ENCODE assay signal across 9 cellular contexts in genomic region chr15:75785771-75786563, GRCh38. TPM values are rescaled to one million over a fixed set of nuclear protein-coding genes. Genes with fewer than 3 reads are reported as not detected.
DNase-seq lines count a peak whose midpoint lies in the region; ATAC-seq and TF ChIP-seq lines count a peak whose summit lies in the region.
"Had no signal": no experiment of that assay in that cellular context is flagged by ENCODE, and none has a peak within 500 bp of the region (broad histone marks: within the 10 kb centered on the region; RNA-seq: fewer than 3 reads in every experiment).

No MANE protein-coding gene starts in this region.

- H3K4me1 Mint-ChIP-seq in brain = peaks cover 6% of the 10 kb centered on the region
- no peaks in the 10 kb centered on the region for H3K4me1 Mint-ChIP-seq in activated T-helper 2 cell treated with anti-CD3 and anti-CD28 coated beads, Interferon-gamma antibody, Interleukin-2, Interleukin-4, amounts not matched to agents 10 μg/mL and 5 μg/mL and 100 μg/mL, durations not matched to agents 14 hours and 24 hours and 36 hours (ENCODE audit: low read depth)

- DNase-seq in ELF-1 (ENCODE audit: low read depth, low spot score) (peak; percentile 62), NCI-H1930 (lab: John Stamatoyannopoulos, UW) (peak; percentile 56 to 57), mesenteric fat pad (ENCODE audit: low spot score) (peak; percentile 59), glomerular visceral epithelial cell (ENCODE audit: extremely low spot score) (no peak)
- no peak for DNase-seq in activated T-helper 2 cell treated with anti-CD3 and anti-CD28 coated beads, Interferon-gamma antibody, Interleukin-2, Interleukin-4, amounts not matched to agents 10 μg/mL and 5 μg/mL and 100 μg/mL, durations not matched to agents 14 hours and 24 hours and 36 hours (ENCODE audit: low spot score)
- no peak for DNase-seq in effector CD4-positive, alpha-beta T cell
- DNase-seq: glutamatergic neuron had no signal

- peak overlapping the region in 3 of 5 experiments; percentile 34 to 68 (median 55) for H3K4me3 Mint-ChIP-seq in brain
- H3K4me3 Mint-ChIP-seq in activated T-helper 2 cell treated with anti-CD3 and anti-CD28 coated beads, Interferon-gamma antibody, Interleukin-2, Interleukin-4, amounts not matched to agents 10 μg/mL and 5 μg/mL and 100 μg/mL, durations not matched to agents 14 hours and 24 hours and 36 hours (ENCODE audit: low read depth) = no peak overlapping the region

- peak; percentile 47 to 57 for TF ChIP-seq CTCF in brain (conservative IDR thresholded peaks at IDR 0.05)

- no peaks in the 10 kb centered on the region for H3K36me3 Mint-ChIP-seq in brain
- no peaks in the 10 kb centered on the region for H3K36me3 Mint-ChIP-seq in activated T-helper 2 cell treated with anti-CD3 and anti-CD28 coated beads, Interferon-gamma antibody, Interleukin-2, Interleukin-4, amounts not matched to agents 10 μg/mL and 5 μg/mL and 100 μg/mL, durations not matched to agents 14 hours and 24 hours and 36 hours (ENCODE audit: low read depth)

- no peak overlapping the region for H3K27ac Mint-ChIP-seq in brain
- H3K27ac Mint-ChIP-seq in activated T-helper 2 cell treated with anti-CD3 and anti-CD28 coated beads, Interferon-gamma antibody, Interleukin-2, Interleukin-4, amounts not matched to agents 10 μg/mL and 5 μg/mL and 100 μg/mL, durations not matched to agents 14 hours and 24 hours and 36 hours = no peak overlapping the region

- H3K27me3 Mint-ChIP-seq in brain = peaks cover 29% of the 10 kb centered on the region
- H3K27me3 Mint-ChIP-seq in activated T-helper 2 cell treated with anti-CD3 and anti-CD28 coated beads, Interferon-gamma antibody, Interleukin-2, Interleukin-4, amounts not matched to agents 10 μg/mL and 5 μg/mL and 100 μg/mL, durations not matched to agents 14 hours and 24 hours and 36 hours (ENCODE audit: low read depth) = peaks cover 44% of the 10 kb centered on the region

- H3K9me3 Mint-ChIP-seq in brain = no peaks in the 10 kb centered on the region
- no peaks in the 10 kb centered on the region for H3K9me3 Mint-ChIP-seq in activated T-helper 2 cell treated with anti-CD3 and anti-CD28 coated beads, Interferon-gamma antibody, Interleukin-2, Interleukin-4, amounts not matched to agents 10 μg/mL and 5 μg/mL and 100 μg/mL, durations not matched to agents 14 hours and 24 hours and 36 hours

- intact Hi-C loops in activated T-helper 2 cell treated with anti-CD3 and anti-CD28 coated beads, Interferon-gamma antibody, Interleukin-2, Interleukin-4, amounts not matched to agents 10 μg/mL and 5 μg/mL and 100 μg/mL, durations not matched to agents 14 hours and 24 hours and 36 hours (cut with micrococcal nuclease) = no loop called here

- ATAC-seq in GM18511 (IDR thresholded peaks at IDR 0.05; ENCODE audit: unreplicated experiment) = no peak

RNA-seq across cellular contexts. Expression of gene UBE2Q2, which starts 57.3 kb away (rescaled TPM):
- 5.7 TPM for polyA plus RNA-seq in brain (ENCODE audit: insufficient read depth, low read depth, low replicate concordance)
- total RNA-seq in mesenteric fat pad = 34.4 TPM
- 18.9 and 21.1 TPM in 2 replicates for total RNA-seq in activated T-helper 2 cell treated with anti-CD3 and anti-CD28 coated beads, Interferon-gamma antibody, Interleukin-2, Interleukin-4, amounts not matched to agents 10 μg/mL and 5 μg/mL and 100 μg/mL, durations not matched to agents 14 hours and 24 hours and 36 hours

Comparison
In these comparisons a context has a peak if more than half of its experiments do, and no peak if none do; other contexts are left out.
1. DNase-seq: peak in ELF-1 (single experiment), NCI-H1930 (2 of 2) and mesenteric fat pad (single experiment); none in activated T-helper 2 cell treated with anti-CD3 and anti-CD28 coated beads, Interferon-gamma antibody, Interleukin-2, Interleukin-4, amounts not matched to agents 10 μg/mL and 5 μg/mL and 100 μg/mL, durations not matched to agents 14 hours and 24 hours and 36 hours (single experiment), effector CD4-positive, alpha-beta T cell (single experiment) and glomerular visceral epithelial cell (single experiment).